In genomic region chr11:67622905-67623304, GRCh38 we compare ENCODE assay signal across 12 cellular contexts. TPM values are rescaled to one million over a fixed set of nuclear protein-coding genes. Genes with fewer than 3 reads are reported as not detected.
DNase-seq lines count a peak whose midpoint lies in the region; ATAC-seq, FAIRE-seq and TF ChIP-seq lines count a peak whose summit lies in the region.
"Not testable (repeated sequence)": the region's sequence is repeated elsewhere in the genome, so short reads cannot be mapped to it uniquely, and the experiment has no call there.
"Had no signal": no experiment of that assay in that cellular context is flagged by ENCODE, and none has a peak within 500 bp of the region (broad histone marks: within the 10 kb centered on the region; RNA-seq: fewer than 3 reads in every experiment).

No MANE protein-coding gene starts in this region.

- DNase-seq in H1 (ENCODE audit: low read depth in 1 of 2, low spot score in 2 of 2); neural progenitor cell (ENCODE audit: low spot score): not testable (repeated sequence)
- DNase-seq in kidney (peak; percentile 9), right lobe of liver (peak in 2 of 3 donors; percentile 46 to 54)

- H3K23me2 ChIP-seq in H1 (ENCODE audit: low read depth, low read length) = not testable (repeated sequence)

- not testable (repeated sequence) for H4K8ac ChIP-seq in H1 (ENCODE audit: extremely low read depth, insufficient read depth, low read length)

- not testable (repeated sequence) for TF ChIP-seq CTCF in H1 (IDR thresholded peaks at IDR 0.05; ENCODE audit: control extremely low read depth in 1 of 3, insufficient read depth in 1 of 3, low read depth in 1 of 3, low read length in 3 of 3); kidney (IDR thresholded peaks at IDR 0.05; ENCODE audit: borderline replicate concordance, extremely low read depth, insufficient read depth); right lobe of liver (IDR thresholded peaks at IDR 0.05); neural progenitor cell (IDR thresholded peaks at IDR 0.05)

- not testable (repeated sequence) for H2BK15ac ChIP-seq in H1 (ENCODE audit: low read length)

- peaks cover 23% of the 10 kb centered on the region for H3K36me3 Mint-ChIP-seq in neural progenitor cell

- not testable (repeated sequence) for H3K56ac ChIP-seq in H1 (replicated peaks; ENCODE audit: insufficient read length, low read depth, low read length)

- peaks cover 64% of the 10 kb centered on the region for H3F3A ChIP-seq in neural progenitor cell (ENCODE audit: low read depth)

- H2BK120ac ChIP-seq in H1 (replicated peaks; ENCODE audit: low read depth, low read length) = not testable (repeated sequence)

- not testable (repeated sequence) for H3K27ac Mint-ChIP-seq in neural progenitor cell

- H2AK5ac ChIP-seq in H1 (ENCODE audit: low read depth, low read length) = not testable (repeated sequence)

- H3K14ac ChIP-seq in H1 (ENCODE audit: insufficient read length) = not testable (repeated sequence)

- H3K9ac ChIP-seq in HUES48 (ENCODE audit: low read depth, low read length); H1 (replicated peaks in 1 of 4; ENCODE audit: extremely low read depth in 1 of 4, low read depth in 3 of 4, low read length in 3 of 4); kidney (ENCODE audit: low read length in 2 of 2); neural progenitor cell: not testable (repeated sequence)

- not testable (repeated sequence) for H3K23ac ChIP-seq in H1 (ENCODE audit: insufficient read length)

- ATAC-seq in right lobe of liver = not testable (repeated sequence)

- not testable (repeated sequence) for H4K5ac ChIP-seq in H1 (ENCODE audit: insufficient read length, low read depth, low read length)

- H3K27me3 ChIP-seq in HUES48 (ENCODE audit: control insufficient read depth, insufficient read depth, low read length); H1 (replicated peaks in 1 of 4; ENCODE audit: control insufficient read depth in 3 of 4, extremely low read depth in 1 of 4, insufficient read depth in 3 of 4, low read length in 3 of 4); right lobe of liver; neural progenitor cell: not testable (repeated sequence)

- CTCF ChIA-PET in H1 (lab: Charles Lee; ENCODE audit: partially characterized antibody) = interaction anchor here (0.9 kb wide), 1 partner anchor 31 kb away, joined by 3 read pairs; no protein-coding TSS in a partner anchor

- POLR2A ChIA-PET in H1 (lab: Charles Lee; ENCODE audit: partially characterized antibody) = interaction anchor here (1.1 to 1.5 kb wide), 2 partner anchors 9 to 39 kb away, joined by 3 to 6 read pairs; partner anchors contain the start of gene GSTP1

- H3K79me2 ChIP-seq in H1 (ENCODE audit: control insufficient read depth in 1 of 2, insufficient read depth in 2 of 2, low read length in 2 of 2) = not testable (repeated sequence)
- peaks cover 31% of the 10 kb centered on the region for H3K79me2 ChIP-seq in neural progenitor cell (ENCODE audit: low read depth)

- not testable (repeated sequence) for TF ChIP-seq RAD21 in H1 (IDR thresholded peaks at IDR 0.05 in 1 of 2, conservative IDR thresholded peaks at IDR 0.05 in 1 of 2; ENCODE audit: low read depth in 2 of 2, low read length in 2 of 2)

- not testable (repeated sequence) for H3K9me3 ChIP-seq in HUES48 (ENCODE audit: control insufficient read depth, insufficient read depth, low read length); H1 (ENCODE audit: insufficient read depth in 2 of 2, low read depth in 1 of 2, low read length in 1 of 2); kidney (ENCODE audit: control insufficient read depth in 1 of 2, low read length in 2 of 2); right lobe of liver; neural progenitor cell (ENCODE audit: low read depth)

- not testable (repeated sequence) for FAIRE-seq in H1 (lab: Jason Lieb, UNC); kidney (lab: Jason Lieb, UNC)

- H3K4me1 ChIP-seq in HUES48 (ENCODE audit: control insufficient read depth, insufficient read depth, low read length); H1 (replicated peaks in 1 of 4; ENCODE audit: control insufficient read depth in 3 of 4, insufficient read depth in 4 of 4, low read length in 3 of 4); kidney (ENCODE audit: control insufficient read depth in 1 of 2, insufficient read depth in 1 of 2, low read depth in 1 of 2, low read length in 2 of 2); right lobe of liver; neural progenitor cell: not testable (repeated sequence)

- H2BK20ac ChIP-seq in H1 (ENCODE audit: low read length) = not testable (repeated sequence)

- 82% methylated on average over 6 of the region's 7 CpGs; no CpG with 5 or more reads in 1 of the 2 experiments for WGBS in H1 (ENCODE audit: extremely low coverage in 1 of 2, insufficient coverage in 1 of 2, insufficient read length in 1 of 2, insufficient replicate concordance in 2 of 2, low coverage in 1 of 2, low lambda C conversion rate in 2 of 2, missing lambda C conversion rate in 1 of 2), 2 experiments
- WGBS in right lobe of liver (ENCODE audit: insufficient coverage, low coverage, low lambda C conversion rate, missing lambda C conversion rate) = 78% methylated on average over 4 of the region's 7 CpGs

- intact Hi-C loops in kidney (cut with DNase I); right lobe of liver (cut with DNase I): not testable (repeated sequence)

- H3K27me3 Mint-ChIP-seq in neural progenitor cell (ENCODE audit: insufficient read depth, low read depth) = peaks cover 30% of the 10 kb centered on the region

- not testable (repeated sequence) for H3K36me3 ChIP-seq in HUES48 (ENCODE audit: control insufficient read depth, insufficient read depth, low read length); H1 (ENCODE audit: control insufficient read depth in 2 of 4, insufficient read depth in 4 of 4, low read length in 3 of 4); kidney (ENCODE audit: control insufficient read depth in 1 of 2, insufficient read depth in 2 of 2, low read length in 2 of 2); right lobe of liver; neural progenitor cell

- peak; percentile 47 to 59 for TF ChIP-seq POLR2A in H1 (IDR thresholded peaks at IDR 0.05; ENCODE audit: control extremely low read depth in 1 of 2, low read depth in 2 of 2, low read length in 2 of 2)
- not testable (repeated sequence) for TF ChIP-seq POLR2A in right lobe of liver (IDR thresholded peaks at IDR 0.05)

- not testable (repeated sequence) for H3K79me1 ChIP-seq in H1 (ENCODE audit: low read depth, low read length)

- TF ChIP-seq EP300 in H1 (IDR thresholded peaks at IDR 0.05; ENCODE audit: borderline replicate concordance in 1 of 2, low read depth in 2 of 2, low read length in 2 of 2) = not testable (repeated sequence)

- H4K91ac ChIP-seq in H1 (replicated peaks; ENCODE audit: insufficient read length, low read length) = not testable (repeated sequence)

- peak overlapping the region; percentile 28 for H3K27ac ChIP-seq in HUES48 (ENCODE audit: low read depth, low read length)
- H3K27ac ChIP-seq in H1 (ENCODE audit: low read depth, low read length); kidney (ENCODE audit: low read depth in 2 of 2, low read length in 2 of 2); right lobe of liver; neural progenitor cell: not testable (repeated sequence)

- H3K18ac ChIP-seq in H1 (ENCODE audit: extremely low read depth, low read length) = not testable (repeated sequence)

- peak overlapping the region; percentile 92 for H3K4me3 Mint-ChIP-seq in neural progenitor cell

- not testable (repeated sequence) for H3K9me3 Mint-ChIP-seq in neural progenitor cell

- peaks cover 29% of the 10 kb centered on the region for H3K4me1 Mint-ChIP-seq in neural progenitor cell

- not testable (repeated sequence) for H2AFZ ChIP-seq in H1 (ENCODE audit: low read length); neural progenitor cell (replicated peaks)

- H3K4me2 ChIP-seq in H1 (ENCODE audit: insufficient read depth in 1 of 2, low read depth in 2 of 2, low read length in 2 of 2) = not testable (repeated sequence)
- peak overlapping the region; percentile 79 for H3K4me2 ChIP-seq in neural progenitor cell

- not testable (repeated sequence) for H3K4ac ChIP-seq in H1 (replicated peaks; ENCODE audit: insufficient read length, low read depth, low read length)

- not testable (repeated sequence) for H2BK5ac ChIP-seq in H1 (ENCODE audit: low read depth, low read length)

- H2BK12ac ChIP-seq in H1 (ENCODE audit: low read depth, low read length) = not testable (repeated sequence)

- H3K4me3 ChIP-seq in HUES48 (ENCODE audit: low read depth, low read length); kidney (ENCODE audit: low read length in 2 of 2); right lobe of liver: not testable (repeated sequence)
- H3K4me3 ChIP-seq in H1 (ENCODE audit: extremely low read depth in 1 of 4, insufficient read depth in 2 of 4, low read depth in 3 of 4, low read length in 4 of 4) (peak overlapping the region in 1 of 4 experiments; percentile 32; a peak in 1 of 8 replicates), neural progenitor cell (peak overlapping the region; percentile 76)

- not testable (repeated sequence) for H4K20me1 ChIP-seq in H1 (replicated peaks in 1 of 2; ENCODE audit: control insufficient read depth in 1 of 2, insufficient read depth in 2 of 2, low read length in 2 of 2)
- peaks cover 25% of the 10 kb centered on the region for H4K20me1 ChIP-seq in neural progenitor cell (ENCODE audit: low read depth)

RNA-seq across cellular contexts. Expression of gene NUDT8, which starts 6.8 kb away (rescaled TPM):
- total RNA-seq in H1 (2021; fragmentation: NEBNext Ultra II Directional; extraction: Animal tissue kit (Norgen Biotek cat#: 25700)) = 8.3 and 8.9 TPM in 2 replicates
- polyA plus RNA-seq in H1 (2011; rRNA removed) (7.2 and 11.0 TPM in 2 replicates), kidney (ENCODE audit: insufficient read depth, low read depth, low replicate concordance) (57.0 TPM)
- polyA plus RNA-seq in H1 (2011; cell fraction: cytosol; rRNA removed) = 6.0 TPM
- 11.8 TPM for polyA plus RNA-seq in H1 (2011; cell fraction: nucleus; rRNA removed)
- polyA plus RNA-seq in H1 (2012, experiment 1 of 2) = 4.1 to 12.0 TPM (median 10.6 TPM) in 4 replicates
- 8.1 TPM for polyA plus RNA-seq in H1 (2012, experiment 2 of 2)
- polyA plus RNA-seq in H1 (2013, experiment 1 of 2) = 4.7 TPM
- polyA plus RNA-seq in H1 (2013, experiment 2 of 2) = 4.5 TPM
- polyA minus RNA-seq in H1 (2011; rRNA and poly(A)+ RNA removed) = 1.5 and 1.6 TPM in 2 replicates
- 2.3 TPM for polyA minus RNA-seq in H1 (2011; cell fraction: cytosol; rRNA and poly(A)+ RNA removed)
- 6.0 TPM for polyA minus RNA-seq in H1 (2011; cell fraction: nucleus; rRNA and poly(A)+ RNA removed)
- total RNA-seq in kidney (11.9 TPM), right lobe of liver (10 to 100 TPM; 12.7 to 31.4 (median 18.3) TPM), neural progenitor cell (ENCODE audit: low replicate concordance) (1.6 and 4.1 TPM in 2 replicates)

RNA-seq across cellular contexts. Expression of gene NDUFV1, which starts 16.2 kb away (rescaled TPM):
- total RNA-seq in H1 (2021; fragmentation: NEBNext Ultra II Directional; extraction: Animal tissue kit (Norgen Biotek cat#: 25700)) = 131 TPM in 2 replicates
- 125 and 192 TPM in 2 replicates for polyA plus RNA-seq in H1 (2011; rRNA removed)
- polyA plus RNA-seq in H1 (2011; cell fraction: cytosol; rRNA removed) = 152 TPM
- polyA plus RNA-seq in H1 (2011; cell fraction: nucleus; rRNA removed) = 304 TPM
- 89.8 to 192 TPM (median 174 TPM) in 4 replicates for polyA plus RNA-seq in H1 (2012, experiment 1 of 2)
- 101 TPM for polyA plus RNA-seq in H1 (2012, experiment 2 of 2)
- 72.0 TPM for polyA plus RNA-seq in H1 (2013, experiment 1 of 2)
- polyA plus RNA-seq in H1 (2013, experiment 2 of 2) = 62.7 TPM
- 60.2 and 75.0 TPM in 2 replicates for polyA minus RNA-seq in H1 (2011; rRNA and poly(A)+ RNA removed)
- polyA minus RNA-seq in H1 (2011; cell fraction: cytosol; rRNA and poly(A)+ RNA removed) = 98.5 TPM
- 80.7 TPM for polyA minus RNA-seq in H1 (2011; cell fraction: nucleus; rRNA and poly(A)+ RNA removed)
- 191 TPM for total RNA-seq in kidney
- polyA plus RNA-seq in kidney (ENCODE audit: insufficient read depth, low read depth, low replicate concordance) = 395 TPM
- 100 to 1,000 TPM; 151 to 214 (median 163) TPM for total RNA-seq in right lobe of liver
- 71.0 and 137 TPM in 2 replicates for total RNA-seq in neural progenitor cell (ENCODE audit: low replicate concordance)

RNA-seq across cellular contexts. Expression of gene TBX10, which starts 16.7 kb away (rescaled TPM):
- not detected in 2 replicates for total RNA-seq in H1 (2021; fragmentation: NEBNext Ultra II Directional; extraction: Animal tissue kit (Norgen Biotek cat#: 25700))
- polyA plus RNA-seq in H1 (2011; rRNA removed) (0.09 and 0.17 TPM in 2 replicates), kidney (ENCODE audit: insufficient read depth, low read depth, low replicate concordance) (not detected)
- not detected for polyA plus RNA-seq in H1 (2011; cell fraction: cytosol; rRNA removed)
- not detected for polyA plus RNA-seq in H1 (2011; cell fraction: nucleus; rRNA removed)
- polyA plus RNA-seq in H1 (2012, experiment 1 of 2) = 0.34 to 0.86 TPM (median 0.56 TPM) in 4 replicates
- polyA plus RNA-seq in H1 (2012, experiment 2 of 2) = 0.25 TPM
- polyA plus RNA-seq in H1 (2013, experiment 1 of 2) = 0.10 TPM
- polyA plus RNA-seq in H1 (2013, experiment 2 of 2) = 0.07 TPM
- polyA minus RNA-seq in H1 (2011; rRNA and poly(A)+ RNA removed) = 0.16 TPM in 1 of 2 replicates, not detected in the other
- polyA minus RNA-seq in H1 (2011; cell fraction: cytosol; rRNA and poly(A)+ RNA removed) = not detected
- not detected for polyA minus RNA-seq in H1 (2011; cell fraction: nucleus; rRNA and poly(A)+ RNA removed)
- total RNA-seq in kidney (not detected), right lobe of liver (under 1 TPM in 5 of 6 experiments, not detected in 1; 0.24 to 0.49 (median 0.34) TPM), neural progenitor cell (ENCODE audit: low replicate concordance) (not detected in 2 replicates)
- total RNA-seq: CD4-positive, CD25-positive, alpha-beta regulatory T cell; CD8-positive, alpha-beta memory T cell; G401; H4; HFFc6; HT1080 had no signal
- polyA plus RNA-seq: CD4-positive, CD25-positive, alpha-beta regulatory T cell; CD8-positive, alpha-beta memory T cell; IgD-negative memory B cell had no signal

RNA-seq across cellular contexts. Expression of gene ACY3, which starts 27.6 kb away (rescaled TPM):
- not detected in 2 replicates for total RNA-seq in H1 (2021; fragmentation: NEBNext Ultra II Directional; extraction: Animal tissue kit (Norgen Biotek cat#: 25700))
- polyA plus RNA-seq in H1 (2011; rRNA removed) (0.08 and 0.24 TPM in 2 replicates), kidney (ENCODE audit: insufficient read depth, low read depth, low replicate concordance) (111 TPM)
- polyA plus RNA-seq in H1 (2011; cell fraction: cytosol; rRNA removed) = 0.09 TPM
- polyA plus RNA-seq in H1 (2011; cell fraction: nucleus; rRNA removed) = 0.14 TPM
- 0.20 TPM in 1 of 4 replicates, not detected in the others for polyA plus RNA-seq in H1 (2012, experiment 1 of 2)
- not detected for polyA plus RNA-seq in H1 (2012, experiment 2 of 2)
- 0.06 TPM for polyA plus RNA-seq in H1 (2013, experiment 1 of 2)
- not detected for polyA plus RNA-seq in H1 (2013, experiment 2 of 2)
- not detected in 2 replicates for polyA minus RNA-seq in H1 (2011; rRNA and poly(A)+ RNA removed)
- not detected for polyA minus RNA-seq in H1 (2011; cell fraction: cytosol; rRNA and poly(A)+ RNA removed)
- polyA minus RNA-seq in H1 (2011; cell fraction: nucleus; rRNA and poly(A)+ RNA removed) = not detected
- total RNA-seq in kidney (7.7 TPM), right lobe of liver (10 to 100 TPM in 4 of 6 experiments, 1 to 10 TPM in 2; 6.8 to 17.9 (median 12.4) TPM), neural progenitor cell (ENCODE audit: low replicate concordance) (not detected in 2 replicates)
- total RNA-seq: G401, HFFc6, HT1080 had no signal

RNA-seq across cellular contexts. Expression of gene GSTP1, which starts 39.3 kb away (rescaled TPM):
- 1,454 and 1,516 TPM in 2 replicates for total RNA-seq in H1 (2021; fragmentation: NEBNext Ultra II Directional; extraction: Animal tissue kit (Norgen Biotek cat#: 25700))
- 3,329 and 3,697 TPM in 2 replicates for polyA plus RNA-seq in H1 (2011; rRNA removed)
- 2,378 TPM for polyA plus RNA-seq in H1 (2011; cell fraction: cytosol; rRNA removed)
- 2,569 TPM for polyA plus RNA-seq in H1 (2011; cell fraction: nucleus; rRNA removed)
- polyA plus RNA-seq in H1 (2012, experiment 1 of 2) = 1,993 to 2,737 TPM (median 2,451 TPM) in 4 replicates
- polyA plus RNA-seq in H1 (2012, experiment 2 of 2) = 3,069 TPM
- 1,370 TPM for polyA plus RNA-seq in H1 (2013, experiment 1 of 2)
- polyA plus RNA-seq in H1 (2013, experiment 2 of 2) = 1,386 TPM
- polyA minus RNA-seq in H1 (2011; rRNA and poly(A)+ RNA removed) = 842 and 1,024 TPM in 2 replicates
- polyA minus RNA-seq in H1 (2011; cell fraction: cytosol; rRNA and poly(A)+ RNA removed) = 714 TPM
- 749 TPM for polyA minus RNA-seq in H1 (2011; cell fraction: nucleus; rRNA and poly(A)+ RNA removed)
- total RNA-seq in kidney = 800 TPM
- polyA plus RNA-seq in kidney (ENCODE audit: insufficient read depth, low read depth, low replicate concordance) = 1,687 TPM
- 10 to 100 TPM; 16.6 to 51.4 (median 32.3) TPM for total RNA-seq in right lobe of liver
- total RNA-seq in neural progenitor cell (ENCODE audit: low replicate concordance) = 436 and 1,035 TPM in 2 replicates
